ENCODE assay signal across 25 cellular contexts in genomic region chr10:123841560-123841959, GRCh38. TPM values are rescaled to one million over a fixed set of nuclear protein-coding genes. Genes with fewer than 3 reads are reported as not detected.
"Had no signal": no experiment of that assay in that cellular context is flagged by ENCODE, and none has a peak within 500 bp of the region (broad histone marks: within the 10 kb centered on the region; RNA-seq: fewer than 3 reads in every experiment).

No MANE protein-coding gene starts in this region.

- H3K4me3 ChIP-seq: dorsolateral prefrontal cortex, lung, prostate gland, right atrium auricular region, suprapubic skin had no signal

- H3K9me3 ChIP-seq: neutrophil, prostate gland, right atrium auricular region, suprapubic skin had no signal

- H3K9me3 Mint-ChIP-seq: natural killer cell treated with Interleukin-12 subunit alpha and Interleukin-12 subunit beta and Interleukin-15 and Interleukin-18, amount 100 ng/mL, for 72 hours; neural crest cell; stimulated activated naive CD8-positive, alpha-beta T cell treated with anti-CD3 and anti-CD28 coated beads, Interleukin-15, Interleukin-2, amounts not matched to agents 100 ng/mL and 50 ng/mL, for 24 hours had no signal

- H3K27ac Mint-ChIP-seq: memory B cell; naive B cell; natural killer cell treated with Interleukin-12 subunit alpha and Interleukin-12 subunit beta and Interleukin-15 and Interleukin-18, amount 100 ng/mL, for 72 hours; stimulated activated naive B cell treated with anti-CD40 and anti-IgM and Interleukin-4, amounts not matched to agents 10 μg/mL and 1 μg/mL and 100 μg/mL, for 72 hours; stimulated activated naive CD8-positive, alpha-beta T cell treated with anti-CD3 and anti-CD28 coated beads, Interleukin-15, Interleukin-2, amounts not matched to agents 100 ng/mL and 50 ng/mL, for 24 hours had no signal

- H3K27ac ChIP-seq: dorsolateral prefrontal cortex, neutrophil, prostate gland, right atrium auricular region, suprapubic skin had no signal

- ATAC-seq: left ventricle myocardium superior; sciatic nerve; stimulated activated naive B cell treated with anti-CD40 and anti-IgM and Interleukin-4, amounts not matched to agents 10 μg/mL and 1 μg/mL and 100 μg/mL, for 72 hours had no signal

- FAIRE-seq: endothelial cell of umbilical vein, frontal cortex, keratinocyte had no signal

- H3K36me3 Mint-ChIP-seq: memory B cell; naive B cell; natural killer cell treated with Interleukin-12 subunit alpha and Interleukin-12 subunit beta and Interleukin-15 and Interleukin-18, amount 100 ng/mL, for 72 hours had no signal

- DNase-seq: caudate nucleus; cerebellar nuclear complex; dorsolateral prefrontal cortex; effector CD8-positive, alpha-beta T cell; head of caudate nucleus; left ventricle myocardium superior; naive B cell; stimulated activated CD4-positive, alpha-beta T cell treated with anti-CD3 and anti-CD28 coated beads, Interleukin-4, amount 100 ng/mL, for 4 hours; stimulated activated naive B cell treated with anti-CD40 and anti-IgM and Interleukin-4, amounts not matched to agents 10 μg/mL and 1 μg/mL and 100 μg/mL, for 72 hours; trophoblast cell had no signal

- H3K36me3 ChIP-seq: neutrophil, prostate gland, right atrium auricular region, suprapubic skin had no signal

- H3K4me1 Mint-ChIP-seq: memory B cell; naive B cell; neural crest cell; stimulated activated naive B cell treated with anti-CD40 and anti-IgM and Interleukin-4, amounts not matched to agents 10 μg/mL and 1 μg/mL and 100 μg/mL, for 72 hours had no signal

- H3K4me3 Mint-ChIP-seq: memory B cell; naive B cell; natural killer cell treated with Interleukin-12 subunit alpha and Interleukin-12 subunit beta and Interleukin-15 and Interleukin-18, amount 100 ng/mL, for 72 hours; neural crest cell; stimulated activated naive B cell treated with anti-CD40 and anti-IgM and Interleukin-4, amounts not matched to agents 10 μg/mL and 1 μg/mL and 100 μg/mL, for 72 hours; stimulated activated naive CD8-positive, alpha-beta T cell treated with anti-CD3 and anti-CD28 coated beads, Interleukin-15, Interleukin-2, amounts not matched to agents 100 ng/mL and 50 ng/mL, for 24 hours had no signal

- H3K4me1 ChIP-seq: prostate gland, right atrium auricular region, suprapubic skin had no signal

- H3K27me3 ChIP-seq: right atrium auricular region, suprapubic skin had no signal

RNA-seq across cellular contexts. Expression of gene CPXM2, which starts 50.0 kb away (rescaled TPM):
- total RNA-seq: fibroblast of villous mesenchyme; mononuclear cell; natural killer cell treated with Interleukin-12 subunit alpha and Interleukin-12 subunit beta and Interleukin-15 and Interleukin-18, amount 100 ng/mL, for 72 hours; neural crest cell had no signal
